Comparison of ENCODE assay signal across 1 cellular context in genomic region chr20:36275441-36276189, GRCh38.
TF ChIP-seq lines count a peak whose summit lies in the region.

No MANE protein-coding gene starts in this region.

TF ChIP-seq in K562, 482 proteins besides CTCF, POLR2A, EP300 and RAD21:
- TF ChIP-seq CREBBP (IDR thresholded peaks at IDR 0.05; ENCODE audit: low read depth, low read length): no peak
- no peak for TF ChIP-seq E4F1 (CRISPR knock-in tag; IDR thresholded peaks at IDR 0.05; ENCODE audit: borderline replicate concordance)
- peak; percentile 35 for TF ChIP-seq ZFP36 (IDR thresholded peaks at IDR 0.05; ENCODE audit: low read depth, low read length, partially characterized antibody)
- TF ChIP-seq, protein P1, sequence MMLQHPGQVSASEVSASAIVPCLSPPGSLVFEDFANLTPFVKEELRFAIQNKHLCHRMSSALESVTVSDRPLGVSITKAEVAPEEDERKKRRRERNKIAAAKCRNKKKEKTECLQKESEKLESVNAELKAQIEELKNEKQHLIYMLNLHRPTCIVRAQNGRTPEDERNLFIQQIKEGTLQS (IDR thresholded peaks at IDR 0.05): no peak
- TF ChIP-seq, protein P1 (CRISPR knock-in tag; conservative IDR thresholded peaks at IDR 0.05): no peak
- TF ChIP-seq ZNF239 (CRISPR knock-in tag; IDR thresholded peaks at IDR 0.05): no peak
- TF ChIP-seq ASH1L (IDR thresholded peaks at IDR 0.05; ENCODE audit: borderline replicate concordance, low read depth, partially characterized antibody): no peak
